ENCODE assay signal across 1 cellular context in genomic region chr19:48443731-48444128, GRCh38.
TF ChIP-seq lines count a peak whose summit lies in the region.

No MANE protein-coding gene starts in this region.

TF ChIP-seq in K562, 482 proteins besides CTCF, POLR2A, EP300 and RAD21:
- TF ChIP-seq RBM22 (IDR thresholded peaks at IDR 0.05; ENCODE audit: low read depth, low read length, poor library complexity, severe bottlenecking) (peak; percentile 11), CHD4 (IDR thresholded peaks at IDR 0.05; ENCODE audit: insufficient read depth, insufficient replicate concordance, low read depth, low read length, poor library complexity, severe bottlenecking) (no peak), RBFOX2 (IDR thresholded peaks at IDR 0.05; ENCODE audit: low read depth, low read length) (peak; percentile 42)
